In genomic region chr12:93122089-93122488, GRCh38 we compare ENCODE assay signal across 13 cellular contexts.
DNase-seq lines count a peak whose midpoint lies in the region; ATAC-seq, FAIRE-seq and TF ChIP-seq lines count a peak whose summit lies in the region.
"Had no signal": no experiment of that assay in that cellular context is flagged by ENCODE, and none has a peak within 500 bp of the region (broad histone marks: within the 10 kb centered on the region; RNA-seq: fewer than 3 reads in every experiment).

No MANE protein-coding gene starts in this region.

- peak in 1 of 2 donors; percentile 59 for DNase-seq in cardiac muscle cell (ENCODE audit: low read depth in 1 of 2, low spot score in 1 of 2)
- no peak for DNase-seq in right atrium auricular region (ENCODE audit: low spot score)
- DNase-seq in MCF 10A (ENCODE audit: unreplicated experiment) = peak; percentile 48
- no peak for DNase-seq in kidney
- DNase-seq in upper lobe of left lung = no peak
- no peak for DNase-seq in HK-2 (ENCODE audit: unreplicated experiment)
- no peak for DNase-seq in NCI-H2227 (lab: John Stamatoyannopoulos, UW; ENCODE audit: unreplicated experiment)
- no peak for DNase-seq in CD8-positive, alpha-beta memory T cell
- DNase-seq: activated CD8-positive, alpha-beta memory T cell treated with anti-CD3 and anti-CD28 coated beads, Interleukin-2, amount 50 U/mL, for 4 hours; NCI-H1694; ovary; stimulated activated CD4-positive, alpha-beta T cell treated with anti-CD3 and anti-CD28 coated beads, Interleukin-4, amount 100 ng/mL, for 4 hours had no signal

- H3K27me3 ChIP-seq in cardiac muscle cell = no peaks in the 10 kb centered on the region
- no peaks in the 10 kb centered on the region for H3K27me3 ChIP-seq in right atrium auricular region
- H3K27me3 ChIP-seq in upper lobe of left lung = no peaks in the 10 kb centered on the region
- no peaks in the 10 kb centered on the region for H3K27me3 ChIP-seq in CD8-positive, alpha-beta memory T cell (ENCODE audit: insufficient read depth, low read length, poor library complexity, severe bottlenecking)
- H3K27me3 ChIP-seq: ovary had no signal

- TF ChIP-seq CTCF in cardiac muscle cell (IDR thresholded peaks at IDR 0.05; ENCODE audit: low read depth, low read length) = no peak
- no peak for TF ChIP-seq CTCF in right atrium auricular region (IDR thresholded peaks at IDR 0.05)
- TF ChIP-seq CTCF in MCF 10A (IDR thresholded peaks at IDR 0.05; ENCODE audit: unreplicated experiment) = no peak
- no peak for TF ChIP-seq CTCF in kidney (IDR thresholded peaks at IDR 0.05; ENCODE audit: borderline replicate concordance, extremely low read depth, insufficient read depth)
- no peak for TF ChIP-seq CTCF in upper lobe of left lung (IDR thresholded peaks at IDR 0.05)

- H3K4me3 ChIP-seq in cardiac muscle cell (no peak overlapping the region), right atrium auricular region (no peak overlapping the region), kidney (ENCODE audit: low read length in 2 of 2) (peak overlapping the region in 1 of 2 donors; percentile 8), upper lobe of left lung (no peak overlapping the region)
- no peak overlapping the region for H3K4me3 ChIP-seq in CD8-positive, alpha-beta memory T cell (ENCODE audit: low read length)
- H3K4me3 ChIP-seq: ovary had no signal

- TF ChIP-seq EP300 in upper lobe of left lung (IDR thresholded peaks at IDR 0.05) = no peak

- POLR2A ChIA-PET in MCF 10A (lab: Yijun Ruan, JAX) = interaction anchor here (0.6 to 4.8 kb wide), 26 partner anchors 9 to 1406 kb away, joined by 3 to 47 read pairs (median 6); partner anchors contain the start of gene EEA1
- POLR2A ChIA-PET in CD8-positive, alpha-beta memory T cell (lab: Charles Lee) = no interaction called here

- H3K27ac Mint-ChIP-seq in MCF 10A (ENCODE audit: low read depth, unreplicated experiment) = peak overlapping the region; percentile 94
- H3K27ac Mint-ChIP-seq in CD8-positive, alpha-beta memory T cell = no peak overlapping the region

- no peak for TF ChIP-seq POLR2A in upper lobe of left lung (IDR thresholded peaks at IDR 0.05)

- intact Hi-C loops in MCF 10A (cut with micrococcal nuclease) (no loop called here), kidney (cut with DNase I) (no loop called here)

- H3K9me3 Mint-ChIP-seq in MCF 10A (ENCODE audit: unreplicated experiment) = no peaks in the 10 kb centered on the region
- no peaks in the 10 kb centered on the region for H3K9me3 Mint-ChIP-seq in CD8-positive, alpha-beta memory T cell

- CTCF ChIA-PET in MCF 10A (lab: Yijun Ruan, JAX) = interaction anchor here (0.6 to 3.0 kb wide), 17 partner anchors 10 to 276 kb away, joined by 3 to 15 read pairs (median 3); no protein-coding TSS in a partner anchor
- CTCF ChIA-PET in CD8-positive, alpha-beta memory T cell (lab: Charles Lee) = interaction anchor here (0.6 to 0.9 kb wide), 2 partner anchors 24 to 980 kb away, joined by 3 read pairs; no protein-coding TSS in a partner anchor

- H3K9me3 ChIP-seq in cardiac muscle cell (ENCODE audit: low read depth) (no peaks in the 10 kb centered on the region), right atrium auricular region (no peaks in the 10 kb centered on the region), kidney (ENCODE audit: control insufficient read depth in 1 of 2, low read length in 2 of 2) (no peaks in the 10 kb centered on the region), upper lobe of left lung (no peaks in the 10 kb centered on the region)
- no peaks in the 10 kb centered on the region for H3K9me3 ChIP-seq in CD8-positive, alpha-beta memory T cell (ENCODE audit: low read length)
- H3K9me3 ChIP-seq: ovary had no signal

- BruUV-seq in MCF 10A (replicated peaks; lab: Mats Ljungman, UMichigan) = TSS peak; percentile 68

- ATAC-seq in upper lobe of left lung (ENCODE audit: low FRiP score in 2 of 2) = peak in 1 of 2 donors; percentile 31
- ATAC-seq: Panc1 had no signal

- H3K36me3 Mint-ChIP-seq in MCF 10A (ENCODE audit: insufficient read depth, unreplicated experiment) = peaks cover 7% of the 10 kb centered on the region
- no peaks in the 10 kb centered on the region for H3K36me3 Mint-ChIP-seq in CD8-positive, alpha-beta memory T cell

- H3K4me1 ChIP-seq in cardiac muscle cell (ENCODE audit: low read depth) (peaks cover 36% of the 10 kb centered on the region), right atrium auricular region (peaks cover 0 to 7% of the 10 kb centered on the region in 2 donors), kidney (ENCODE audit: control insufficient read depth in 1 of 2, insufficient read depth in 1 of 2, low read depth in 1 of 2, low read length in 2 of 2) (peaks cover 6 to 25% of the 10 kb centered on the region in 2 donors), upper lobe of left lung (peaks cover under 1 to 17% (median 9%) of the 10 kb centered on the region in 4 donors)
- no peaks in the 10 kb centered on the region for H3K4me1 ChIP-seq in CD8-positive, alpha-beta memory T cell (ENCODE audit: insufficient read depth, low read length)

- H3K4me1 Mint-ChIP-seq in MCF 10A (ENCODE audit: insufficient read depth, unreplicated experiment) = peaks cover 28% of the 10 kb centered on the region
- H3K4me1 Mint-ChIP-seq in CD8-positive, alpha-beta memory T cell = no peaks in the 10 kb centered on the region

- FAIRE-seq in kidney (lab: Jason Lieb, UNC) = no peak

- WGBS in upper lobe of left lung, 2 donors = 54 to 61% methylated on average over 2 of the region's 2 CpGs

- H3K36me3 ChIP-seq in cardiac muscle cell (no peaks in the 10 kb centered on the region), right atrium auricular region (no peaks in the 10 kb centered on the region), kidney (ENCODE audit: control insufficient read depth in 1 of 2, insufficient read depth in 2 of 2, low read length in 2 of 2) (no peaks in the 10 kb centered on the region), upper lobe of left lung (no peaks in the 10 kb centered on the region)
- H3K36me3 ChIP-seq in CD8-positive, alpha-beta memory T cell (ENCODE audit: insufficient read depth, low read length) = no peaks in the 10 kb centered on the region
- H3K36me3 ChIP-seq: ovary had no signal

- peak overlapping the region in 1 of 2 donors; percentile 34 for H3K9ac ChIP-seq in kidney (ENCODE audit: low read length in 2 of 2)

- H3K27ac ChIP-seq in cardiac muscle cell = peak overlapping the region; percentile 42
- no peak overlapping the region for H3K27ac ChIP-seq in right atrium auricular region
- H3K27ac ChIP-seq in kidney (ENCODE audit: low read depth in 2 of 2, low read length in 2 of 2) = peak overlapping the region; percentile 74 to 80
- peak overlapping the region; percentile 37 to 66 (median 51) for H3K27ac ChIP-seq in upper lobe of left lung
- H3K27ac ChIP-seq in CD8-positive, alpha-beta memory T cell (ENCODE audit: low read depth, low read length) = no peak overlapping the region
- H3K27ac ChIP-seq: ovary had no signal

- H3K27me3 Mint-ChIP-seq in MCF 10A (ENCODE audit: insufficient read depth, unreplicated experiment) = no peaks in the 10 kb centered on the region
- peaks cover 0 to 4% of the 10 kb centered on the region in 2 donors for H3K27me3 Mint-ChIP-seq in CD8-positive, alpha-beta memory T cell

- H3K4me3 Mint-ChIP-seq in MCF 10A (ENCODE audit: unreplicated experiment) = peak overlapping the region; percentile 24
- H3K4me3 Mint-ChIP-seq in CD8-positive, alpha-beta memory T cell = no peak overlapping the region

Comparison
In these comparisons a context has a peak if more than half of its experiments do, and no peak if none do; other contexts are left out.
1. H3K27ac ChIP-seq: peak in cardiac muscle cell (single experiment), kidney (2 of 2) and upper lobe of left lung (4 of 4); none in right atrium auricular region (0 of 2) and CD8-positive, alpha-beta memory T cell (single experiment).